Comparison of ENCODE assay signal across 9 cellular contexts in genomic region chr7:27147211-27148030, GRCh38. TPM values are rescaled to one million over a fixed set of nuclear protein-coding genes. Genes with fewer than 3 reads are reported as not detected.
DNase-seq lines count a peak whose midpoint lies in the region; ATAC-seq and TF ChIP-seq lines count a peak whose summit lies in the region.
"Had no signal": no experiment of that assay in that cellular context is flagged by ENCODE, and none has a peak within 500 bp of the region (broad histone marks: within the 10 kb centered on the region; RNA-seq: fewer than 3 reads in every experiment).

Gene HOXA6 (minus strand): TSS chr7:27147774. CDS start chr7:27147749, 25 bp downstream.

- 29% methylated on average over 48 of the region's 63 CpGs for WGBS in SK-N-SH (ENCODE audit: low lambda C conversion rate)
- WGBS in suprapubic skin = 31% methylated on average over 15 of the region's 63 CpGs

- CTCF ChIA-PET in SK-N-SH (lab: Yijun Ruan, JAX) = interaction anchor here (0.5 to 10.9 kb wide), 5 partner anchors 12 to 479 kb away, joined by 3 to 270 read pairs (median 29); partner anchors contain the start of gene HOXA7

- intact Hi-C loops in left colon (cut with DNase I, micrococcal nuclease) = no loop called here

- DNase-seq in SK-N-SH (peak; percentile 47), left colon (peak; percentile 82), suprapubic skin (ENCODE audit: low spot score in 2 of 2) (peak; percentile 89 to 91), DMS 273 treated with DMSO at 0.1 percent for 48 hours (lab: John Stamatoyannopoulos, UW) (no peak)

- H3K27me3 ChIP-seq in SK-N-SH (ENCODE audit: insufficient read depth) = peaks cover 100% of the 10 kb centered on the region
- H3K27me3 ChIP-seq in suprapubic skin = peaks cover 4% of the 10 kb centered on the region

- H3K9me3 ChIP-seq in SK-N-SH (no peaks in the 10 kb centered on the region), suprapubic skin (no peaks in the 10 kb centered on the region)

- POLR2A ChIA-PET in SK-N-SH (lab: Yijun Ruan, JAX) = no interaction called here

- no peak within 1 kb of the TSS for H3K9ac ChIP-seq in SK-N-SH

- no peak for ATAC-seq in SK-N-SH treated with all-trans-retinoic acid at 6 μM for 48 hours
- ATAC-seq in left colon = peak; percentile 1
- no peak for ATAC-seq in GM21737 (IDR thresholded peaks at IDR 0.05; ENCODE audit: unreplicated experiment)
- no peak for ATAC-seq in HG02642 (IDR thresholded peaks at IDR 0.05; ENCODE audit: poor library complexity, unreplicated experiment)

- H3K27ac ChIP-seq in SK-N-SH (ENCODE audit: low read depth in 2 of 2, low read length in 1 of 2) = no peak within 1 kb of the TSS
- peak within 1 kb of the TSS; percentile 94 for H3K27ac ChIP-seq in VCaP
- peak within 1 kb of the TSS; percentile 97 for H3K27ac ChIP-seq in suprapubic skin

- no peak within 1 kb of the TSS for H3K4me3 ChIP-seq in SK-N-SH (ENCODE audit: low read depth in 2 of 2, low read length in 1 of 2)
- H3K4me3 ChIP-seq in suprapubic skin = peak within 1 kb of the TSS; percentile 53

- TF ChIP-seq POLR2A in suprapubic skin (IDR thresholded peaks at IDR 0.05) = no peak

- no peak within 1 kb of the TSS for H2AFZ ChIP-seq in SK-N-SH (ENCODE audit: low read depth)

- H3K79me2 ChIP-seq in SK-N-SH (ENCODE audit: insufficient read depth) = no peaks in the 10 kb centered on the region

- no peak for TF ChIP-seq RAD21 in SK-N-SH (IDR thresholded peaks at IDR 0.05; ENCODE audit: low read length)

- TF ChIP-seq CTCF in SK-N-SH (IDR thresholded peaks at IDR 0.05) (no peak), VCaP (conservative IDR thresholded peaks at IDR 0.05) (no peak), suprapubic skin (IDR thresholded peaks at IDR 0.05) (no peak)

- H3K36me3 ChIP-seq in SK-N-SH (replicated peaks in 1 of 2; ENCODE audit: control insufficient read depth in 1 of 2, insufficient read depth in 2 of 2, low read length in 1 of 2) (no peaks in the 10 kb centered on the region), suprapubic skin (peaks cover 16% of the 10 kb centered on the region)

- no peak within 1 kb of the TSS for H3K4me2 ChIP-seq in SK-N-SH

- H4K20me1 ChIP-seq in SK-N-SH (ENCODE audit: insufficient read depth) = no peaks in the 10 kb centered on the region

- H3F3A ChIP-seq in SK-N-SH (replicated peaks; ENCODE audit: insufficient read depth) = no peaks in the 10 kb centered on the region

- H3K4me1 ChIP-seq in SK-N-SH (ENCODE audit: control insufficient read depth in 1 of 2, insufficient read depth in 2 of 2, low read depth in 1 of 2, low read length in 1 of 2) = peaks cover 12 to 20% of the 10 kb centered on the region in 2 experiments; a peak in 1 of 4 replicates
- peaks cover 72% of the 10 kb centered on the region for H3K4me1 ChIP-seq in suprapubic skin

- H3K9me2 ChIP-seq in SK-N-SH = no peaks in the 10 kb centered on the region

- no peak for TF ChIP-seq EP300 in SK-N-SH (IDR thresholded peaks at IDR 0.05; ENCODE audit: borderline replicate concordance in 1 of 2, low read depth in 1 of 2, low read length in 1 of 2)
- no peak for TF ChIP-seq EP300 in suprapubic skin (IDR thresholded peaks at IDR 0.05)

TF ChIP-seq in SK-N-SH, 30 proteins besides CTCF, POLR2A, EP300 and RAD21:
- TF ChIP-seq NRF1 (IDR thresholded peaks at IDR 0.05; ENCODE audit: low read depth, low read length) (no peak), RFX5 (IDR thresholded peaks at IDR 0.05; ENCODE audit: low read length) (no peak), FOXJ3 (CRISPR knock-in tag; IDR thresholded peaks at IDR 0.05) (no peak), RCOR1 (IDR thresholded peaks at IDR 0.05; ENCODE audit: low read length) (no peak), GATA2 (CRISPR knock-in tag; IDR thresholded peaks at IDR 0.05) (no peak), CHD2 (IDR thresholded peaks at IDR 0.05; ENCODE audit: low read length, partially characterized antibody) (no peak), MXI1 (IDR thresholded peaks at IDR 0.05; ENCODE audit: low read depth, low read length) (no peak)

TF ChIP-seq in SK-N-SH treated with all-trans-retinoic acid at 6 μM for 48 hours, 23 proteins besides CTCF, POLR2A, EP300 and RAD21:
- TF ChIP-seq OSR1 (CRISPR knock-in tag; IDR thresholded peaks at IDR 0.05) = no peak
- no peak for TF ChIP-seq ISL1 (CRISPR knock-in tag; IDR thresholded peaks at IDR 0.05)
- TF ChIP-seq RARB (CRISPR knock-in tag; IDR thresholded peaks at IDR 0.05) = no peak
- no peak for TF ChIP-seq ESRRG (CRISPR knock-in tag; IDR thresholded peaks at IDR 0.05)
- no peak for TF ChIP-seq CSDC2 (CRISPR knock-in tag; IDR thresholded peaks at IDR 0.05)
- TF ChIP-seq ZFP30 (CRISPR knock-in tag; IDR thresholded peaks at IDR 0.05) = no peak
- TF ChIP-seq SNAI2 (CRISPR knock-in tag; IDR thresholded peaks at IDR 0.05) = no peak
- TF ChIP-seq POU6F1 (CRISPR knock-in tag; IDR thresholded peaks at IDR 0.05; ENCODE audit: borderline replicate concordance, low read depth) = no peak

RNA-seq across cellular contexts. Expression of gene HOXA6, which starts in this region (rescaled TPM):
- polyA plus RNA-seq in SK-N-SH (2012; rRNA removed) = not detected in 2 replicates
- not detected in 2 replicates for polyA plus RNA-seq in SK-N-SH (2012; cell fraction: cytosol; rRNA removed)
- not detected in 2 replicates for polyA plus RNA-seq in SK-N-SH (2012; cell fraction: nucleus; rRNA removed)
- 10 to 100 TPM; 20.0 to 21.2 TPM for total RNA-seq in left colon
- 1 to 10 TPM; 4.0 to 9.3 (median 6.4) TPM for total RNA-seq in suprapubic skin
- total RNA-seq: activated CD8-positive, alpha-beta memory T cell treated with anti-CD3 and anti-CD28 coated beads for 36 hours had no signal

Comparison
In these comparisons a context has a peak if more than half of its experiments do, and no peak if none do; other contexts are left out.
1. Peak in DNase-seq in SK-N-SH; RNA of the gene not detected or under 1 TPM.
2. H3K27ac ChIP-seq: peak in VCaP (single experiment) and suprapubic skin (single experiment); none in SK-N-SH (0 of 2).